In the genomic region with DNA sequence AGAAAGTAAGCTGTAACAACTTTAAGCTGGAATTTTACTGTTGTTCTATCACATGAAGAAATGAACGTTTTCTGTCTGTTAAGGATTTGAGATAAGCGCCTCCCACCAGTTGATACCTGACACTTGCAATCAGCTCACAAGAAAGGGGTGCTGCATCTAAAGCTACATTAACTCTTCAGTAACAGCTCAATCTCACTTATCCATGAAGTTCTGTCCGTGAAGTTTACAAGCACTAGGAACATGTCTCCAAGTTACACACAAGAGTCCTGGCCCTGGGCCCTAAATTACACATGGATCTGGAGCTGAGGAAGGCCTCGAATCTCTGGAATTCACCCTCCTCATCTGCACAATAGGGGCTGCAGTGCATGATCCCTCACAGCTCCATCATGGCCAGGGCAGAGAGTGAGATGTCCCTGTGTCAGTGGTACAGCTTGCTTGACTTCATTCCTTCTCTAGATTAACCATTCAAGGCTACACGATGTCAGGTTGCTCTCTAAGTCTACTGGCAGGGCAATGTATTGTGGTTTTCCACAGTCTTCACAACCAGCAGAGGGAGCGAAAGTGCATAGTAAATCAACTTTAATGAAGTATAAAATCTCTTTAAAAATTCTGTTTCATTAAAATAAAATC, we compare ENCODE assay signal across 1 cellular context.
TF ChIP-seq lines count a peak whose summit lies in the region.

No MANE protein-coding gene starts in this region.

TF ChIP-seq in K562, 482 proteins besides CTCF, POLR2A, EP300 and RAD21 (continued from another document and continues in another):
- TF ChIP-seq, protein P1, sequence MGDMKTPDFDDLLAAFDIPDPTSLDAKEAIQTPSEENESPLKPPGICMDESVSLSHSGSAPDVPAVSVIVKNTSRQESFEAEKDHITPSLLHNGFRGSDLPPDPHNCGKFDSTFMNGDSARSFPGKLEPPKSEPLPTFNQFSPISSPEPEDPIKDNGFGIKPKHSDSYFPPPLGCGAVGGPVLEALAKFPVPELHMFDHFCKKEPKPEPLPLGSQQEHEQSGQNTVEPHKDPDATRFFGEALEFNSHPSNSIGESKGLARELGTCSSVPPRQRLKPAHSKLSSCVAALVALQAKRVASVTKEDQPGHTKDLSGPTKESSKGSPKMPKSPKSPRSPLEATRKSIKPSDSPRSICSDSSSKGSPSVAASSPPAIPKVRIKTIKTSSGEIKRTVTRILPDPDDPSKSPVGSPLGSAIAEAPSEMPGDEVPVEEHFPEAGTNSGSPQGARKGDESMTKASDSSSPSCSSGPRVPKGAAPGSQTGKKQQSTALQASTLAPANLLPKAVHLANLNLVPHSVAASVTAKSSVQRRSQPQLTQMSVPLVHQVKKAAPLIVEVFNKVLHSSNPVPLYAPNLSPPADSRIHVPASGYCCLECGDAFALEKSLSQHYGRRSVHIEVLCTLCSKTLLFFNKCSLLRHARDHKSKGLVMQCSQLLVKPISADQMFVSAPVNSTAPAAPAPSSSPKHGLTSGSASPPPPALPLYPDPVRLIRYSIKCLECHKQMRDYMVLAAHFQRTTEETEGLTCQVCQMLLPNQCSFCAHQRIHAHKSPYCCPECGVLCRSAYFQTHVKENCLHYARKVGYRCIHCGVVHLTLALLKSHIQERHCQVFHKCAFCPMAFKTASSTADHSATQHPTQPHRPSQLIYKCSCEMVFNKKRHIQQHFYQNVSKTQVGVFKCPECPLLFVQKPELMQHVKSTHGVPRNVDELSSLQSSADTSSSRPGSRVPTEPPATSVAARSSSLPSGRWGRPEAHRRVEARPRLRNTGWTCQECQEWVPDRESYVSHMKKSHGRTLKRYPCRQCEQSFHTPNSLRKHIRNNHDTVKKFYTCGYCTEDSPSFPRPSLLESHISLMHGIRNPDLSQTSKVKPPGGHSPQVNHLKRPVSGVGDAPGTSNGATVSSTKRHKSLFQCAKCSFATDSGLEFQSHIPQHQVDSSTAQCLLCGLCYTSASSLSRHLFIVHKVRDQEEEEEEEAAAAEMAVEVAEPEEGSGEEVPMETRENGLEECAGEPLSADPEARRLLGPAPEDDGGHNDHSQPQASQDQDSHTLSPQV (IDR thresholded peaks at IDR 0.05) = 0 out of 2 replicates have a peak, but pooled peaks have one; percentile 41
- 0 out of 2 replicates have a peak, but pooled peaks have one; percentile 11 for TF ChIP-seq EP400 (IDR thresholded peaks at IDR 0.05)
- no peak for TF ChIP-seq ZNF445 (CRISPR knock-in tag; IDR thresholded peaks at IDR 0.05; ENCODE audit: low read depth)
- TF ChIP-seq NFRKB (IDR thresholded peaks at IDR 0.05; ENCODE audit: low read depth) = 0 out of 2 replicates have a peak, but pooled peaks have one; percentile 16
- no peak for TF ChIP-seq TFAM (CRISPR knock-in tag; conservative IDR thresholded peaks at IDR 0.05)
- 0 out of 2 replicates have a peak, but pooled peaks have one; percentile 41 for TF ChIP-seq ETV5 (CRISPR knock-in tag; IDR thresholded peaks at IDR 0.05; ENCODE audit: low read depth)
- no peak for TF ChIP-seq CCNT2 (IDR thresholded peaks at IDR 0.05; ENCODE audit: borderline replicate concordance, extremely low read depth, insufficient read length, low read depth, low read length)
- TF ChIP-seq ZNF253 (CRISPR knock-in tag; conservative IDR thresholded peaks at IDR 0.05) = no peak
- TF ChIP-seq ZNF12 (CRISPR knock-in tag; IDR thresholded peaks at IDR 0.05) = no peak
- no peak for TF ChIP-seq SNIP1 (IDR thresholded peaks at IDR 0.05; ENCODE audit: low read depth)
- peak; percentile 38; the same call in 1 of the 2 replicates for TF ChIP-seq L3MBTL2 (IDR thresholded peaks at IDR 0.05)
- TF ChIP-seq, protein P2, sequence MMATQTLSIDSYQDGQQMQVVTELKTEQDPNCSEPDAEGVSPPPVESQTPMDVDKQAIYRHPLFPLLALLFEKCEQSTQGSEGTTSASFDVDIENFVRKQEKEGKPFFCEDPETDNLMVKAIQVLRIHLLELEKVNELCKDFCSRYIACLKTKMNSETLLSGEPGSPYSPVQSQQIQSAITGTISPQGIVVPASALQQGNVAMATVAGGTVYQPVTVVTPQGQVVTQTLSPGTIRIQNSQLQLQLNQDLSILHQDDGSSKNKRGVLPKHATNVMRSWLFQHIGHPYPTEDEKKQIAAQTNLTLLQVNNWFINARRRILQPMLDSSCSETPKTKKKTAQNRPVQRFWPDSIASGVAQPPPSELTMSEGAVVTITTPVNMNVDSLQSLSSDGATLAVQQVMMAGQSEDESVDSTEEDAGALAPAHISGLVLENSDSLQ (IDR thresholded peaks at IDR 0.05) = peak; percentile 83
- TF ChIP-seq CCAR2 (IDR thresholded peaks at IDR 0.05; ENCODE audit: low read depth, low read length) = no peak
- 0 out of 2 replicates have a peak, but pooled peaks have one; percentile 24 for TF ChIP-seq SMC3 (conservative IDR thresholded peaks at IDR 0.05; ENCODE audit: insufficient read depth, low read depth, low read length)
- 0 out of 2 replicates have a peak, but pooled peaks have one; percentile 4 for TF ChIP-seq CBFA2T3 (IDR thresholded peaks at IDR 0.05)
- TF ChIP-seq MEIS2 (IDR thresholded peaks at IDR 0.05; ENCODE audit: partially characterized antibody) = peak; percentile 5
- TF ChIP-seq, protein P3, sequence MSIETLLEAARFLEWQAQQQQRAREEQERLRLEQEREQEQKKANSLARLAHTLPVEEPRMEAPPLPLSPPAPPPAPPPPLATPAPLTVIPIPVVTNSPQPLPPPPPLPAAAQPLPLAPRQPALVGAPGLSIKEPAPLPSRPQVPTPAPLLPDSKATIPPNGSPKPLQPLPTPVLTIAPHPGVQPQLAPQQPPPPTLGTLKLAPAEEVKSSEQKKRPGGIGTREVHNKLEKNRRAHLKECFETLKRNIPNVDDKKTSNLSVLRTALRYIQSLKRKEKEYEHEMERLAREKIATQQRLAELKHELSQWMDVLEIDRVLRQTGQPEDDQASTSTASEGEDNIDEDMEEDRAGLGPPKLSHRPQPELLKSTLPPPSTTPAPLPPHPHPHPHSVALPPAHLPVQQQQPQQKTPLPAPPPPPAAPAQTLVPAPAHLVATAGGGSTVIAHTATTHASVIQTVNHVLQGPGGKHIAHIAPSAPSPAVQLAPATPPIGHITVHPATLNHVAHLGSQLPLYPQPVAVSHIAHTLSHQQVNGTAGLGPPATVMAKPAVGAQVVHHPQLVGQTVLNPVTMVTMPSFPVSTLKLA (conservative IDR thresholded peaks at IDR 0.05) = no peak
- no peak for TF ChIP-seq MCM2 (IDR thresholded peaks at IDR 0.05; ENCODE audit: low read depth)
- TF ChIP-seq, protein P4, sequence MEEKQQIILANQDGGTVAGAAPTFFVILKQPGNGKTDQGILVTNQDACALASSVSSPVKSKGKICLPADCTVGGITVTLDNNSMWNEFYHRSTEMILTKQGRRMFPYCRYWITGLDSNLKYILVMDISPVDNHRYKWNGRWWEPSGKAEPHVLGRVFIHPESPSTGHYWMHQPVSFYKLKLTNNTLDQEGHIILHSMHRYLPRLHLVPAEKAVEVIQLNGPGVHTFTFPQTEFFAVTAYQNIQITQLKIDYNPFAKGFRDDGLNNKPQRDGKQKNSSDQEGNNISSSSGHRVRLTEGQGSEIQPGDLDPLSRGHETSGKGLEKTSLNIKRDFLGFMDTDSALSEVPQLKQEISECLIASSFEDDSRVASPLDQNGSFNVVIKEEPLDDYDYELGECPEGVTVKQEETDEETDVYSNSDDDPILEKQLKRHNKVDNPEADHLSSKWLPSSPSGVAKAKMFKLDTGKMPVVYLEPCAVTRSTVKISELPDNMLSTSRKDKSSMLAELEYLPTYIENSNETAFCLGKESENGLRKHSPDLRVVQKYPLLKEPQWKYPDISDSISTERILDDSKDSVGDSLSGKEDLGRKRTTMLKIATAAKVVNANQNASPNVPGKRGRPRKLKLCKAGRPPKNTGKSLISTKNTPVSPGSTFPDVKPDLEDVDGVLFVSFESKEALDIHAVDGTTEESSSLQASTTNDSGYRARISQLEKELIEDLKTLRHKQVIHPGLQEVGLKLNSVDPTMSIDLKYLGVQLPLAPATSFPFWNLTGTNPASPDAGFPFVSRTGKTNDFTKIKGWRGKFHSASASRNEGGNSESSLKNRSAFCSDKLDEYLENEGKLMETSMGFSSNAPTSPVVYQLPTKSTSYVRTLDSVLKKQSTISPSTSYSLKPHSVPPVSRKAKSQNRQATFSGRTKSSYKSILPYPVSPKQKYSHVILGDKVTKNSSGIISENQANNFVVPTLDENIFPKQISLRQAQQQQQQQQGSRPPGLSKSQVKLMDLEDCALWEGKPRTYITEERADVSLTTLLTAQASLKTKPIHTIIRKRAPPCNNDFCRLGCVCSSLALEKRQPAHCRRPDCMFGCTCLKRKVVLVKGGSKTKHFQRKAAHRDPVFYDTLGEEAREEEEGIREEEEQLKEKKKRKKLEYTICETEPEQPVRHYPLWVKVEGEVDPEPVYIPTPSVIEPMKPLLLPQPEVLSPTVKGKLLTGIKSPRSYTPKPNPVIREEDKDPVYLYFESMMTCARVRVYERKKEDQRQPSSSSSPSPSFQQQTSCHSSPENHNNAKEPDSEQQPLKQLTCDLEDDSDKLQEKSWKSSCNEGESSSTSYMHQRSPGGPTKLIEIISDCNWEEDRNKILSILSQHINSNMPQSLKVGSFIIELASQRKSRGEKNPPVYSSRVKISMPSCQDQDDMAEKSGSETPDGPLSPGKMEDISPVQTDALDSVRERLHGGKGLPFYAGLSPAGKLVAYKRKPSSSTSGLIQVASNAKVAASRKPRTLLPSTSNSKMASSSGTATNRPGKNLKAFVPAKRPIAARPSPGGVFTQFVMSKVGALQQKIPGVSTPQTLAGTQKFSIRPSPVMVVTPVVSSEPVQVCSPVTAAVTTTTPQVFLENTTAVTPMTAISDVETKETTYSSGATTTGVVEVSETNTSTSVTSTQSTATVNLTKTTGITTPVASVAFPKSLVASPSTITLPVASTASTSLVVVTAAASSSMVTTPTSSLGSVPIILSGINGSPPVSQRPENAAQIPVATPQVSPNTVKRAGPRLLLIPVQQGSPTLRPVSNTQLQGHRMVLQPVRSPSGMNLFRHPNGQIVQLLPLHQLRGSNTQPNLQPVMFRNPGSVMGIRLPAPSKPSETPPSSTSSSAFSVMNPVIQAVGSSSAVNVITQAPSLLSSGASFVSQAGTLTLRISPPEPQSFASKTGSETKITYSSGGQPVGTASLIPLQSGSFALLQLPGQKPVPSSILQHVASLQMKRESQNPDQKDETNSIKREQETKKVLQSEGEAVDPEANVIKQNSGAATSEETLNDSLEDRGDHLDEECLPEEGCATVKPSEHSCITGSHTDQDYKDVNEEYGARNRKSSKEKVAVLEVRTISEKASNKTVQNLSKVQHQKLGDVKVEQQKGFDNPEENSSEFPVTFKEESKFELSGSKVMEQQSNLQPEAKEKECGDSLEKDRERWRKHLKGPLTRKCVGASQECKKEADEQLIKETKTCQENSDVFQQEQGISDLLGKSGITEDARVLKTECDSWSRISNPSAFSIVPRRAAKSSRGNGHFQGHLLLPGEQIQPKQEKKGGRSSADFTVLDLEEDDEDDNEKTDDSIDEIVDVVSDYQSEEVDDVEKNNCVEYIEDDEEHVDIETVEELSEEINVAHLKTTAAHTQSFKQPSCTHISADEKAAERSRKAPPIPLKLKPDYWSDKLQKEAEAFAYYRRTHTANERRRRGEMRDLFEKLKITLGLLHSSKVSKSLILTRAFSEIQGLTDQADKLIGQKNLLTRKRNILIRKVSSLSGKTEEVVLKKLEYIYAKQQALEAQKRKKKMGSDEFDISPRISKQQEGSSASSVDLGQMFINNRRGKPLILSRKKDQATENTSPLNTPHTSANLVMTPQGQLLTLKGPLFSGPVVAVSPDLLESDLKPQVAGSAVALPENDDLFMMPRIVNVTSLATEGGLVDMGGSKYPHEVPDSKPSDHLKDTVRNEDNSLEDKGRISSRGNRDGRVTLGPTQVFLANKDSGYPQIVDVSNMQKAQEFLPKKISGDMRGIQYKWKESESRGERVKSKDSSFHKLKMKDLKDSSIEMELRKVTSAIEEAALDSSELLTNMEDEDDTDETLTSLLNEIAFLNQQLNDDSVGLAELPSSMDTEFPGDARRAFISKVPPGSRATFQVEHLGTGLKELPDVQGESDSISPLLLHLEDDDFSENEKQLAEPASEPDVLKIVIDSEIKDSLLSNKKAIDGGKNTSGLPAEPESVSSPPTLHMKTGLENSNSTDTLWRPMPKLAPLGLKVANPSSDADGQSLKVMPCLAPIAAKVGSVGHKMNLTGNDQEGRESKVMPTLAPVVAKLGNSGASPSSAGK (IDR thresholded peaks at IDR 0.05) = peak; percentile 37
- no peak for TF ChIP-seq NFYB (IDR thresholded peaks at IDR 0.05; ENCODE audit: extremely low read depth, insufficient read length)
- TF ChIP-seq HDAC3 (IDR thresholded peaks at IDR 0.05; ENCODE audit: borderline replicate concordance, partially characterized antibody) = no peak
- TF ChIP-seq, protein P5, sequence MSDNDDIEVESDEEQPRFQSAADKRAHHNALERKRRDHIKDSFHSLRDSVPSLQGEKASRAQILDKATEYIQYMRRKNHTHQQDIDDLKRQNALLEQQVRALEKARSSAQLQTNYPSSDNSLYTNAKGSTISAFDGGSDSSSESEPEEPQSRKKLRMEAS (CRISPR knock-in tag; IDR thresholded peaks at IDR 0.05) = no peak
- TF ChIP-seq, protein P6, sequence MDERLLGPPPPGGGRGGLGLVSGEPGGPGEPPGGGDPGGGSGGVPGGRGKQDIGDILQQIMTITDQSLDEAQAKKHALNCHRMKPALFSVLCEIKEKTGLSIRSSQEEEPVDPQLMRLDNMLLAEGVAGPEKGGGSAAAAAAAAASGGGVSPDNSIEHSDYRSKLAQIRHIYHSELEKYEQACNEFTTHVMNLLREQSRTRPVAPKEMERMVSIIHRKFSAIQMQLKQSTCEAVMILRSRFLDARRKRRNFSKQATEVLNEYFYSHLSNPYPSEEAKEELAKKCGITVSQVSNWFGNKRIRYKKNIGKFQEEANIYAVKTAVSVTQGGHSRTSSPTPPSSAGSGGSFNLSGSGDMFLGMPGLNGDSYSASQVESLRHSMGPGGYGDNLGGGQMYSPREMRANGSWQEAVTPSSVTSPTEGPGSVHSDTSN (CRISPR knock-in tag; IDR thresholded peaks at IDR 0.05; ENCODE audit: low read depth) = no peak
- TF ChIP-seq, protein P6 (tag; conservative IDR thresholded peaks at IDR 0.05; ENCODE audit: low read depth) = peak; percentile 49
- peak; percentile 56; the same call in 1 of the 2 replicates for TF ChIP-seq MYBL2 (IDR thresholded peaks at IDR 0.05; ENCODE audit: low read depth)
- TF ChIP-seq MYBL2 (CRISPR knock-in tag; IDR thresholded peaks at IDR 0.05; ENCODE audit: borderline replicate concordance) = no peak
- no peak for TF ChIP-seq GTF2F1 (IDR thresholded peaks at IDR 0.05; ENCODE audit: low read depth, low read length)
- TF ChIP-seq NR2C2 (CRISPR knock-in tag; IDR thresholded peaks at IDR 0.05) = no peak
- TF ChIP-seq NR2C2 (tag; IDR thresholded peaks at IDR 0.05) = no peak
